Comparison of ENCODE assay signal across 24 cellular contexts in genomic region chr2:158211516-158211915, GRCh38.
DNase-seq lines count a peak whose midpoint lies in the region; ATAC-seq and TF ChIP-seq lines count a peak whose summit lies in the region.
"Had no signal": no experiment of that assay in that cellular context is flagged by ENCODE, and none has a peak within 500 bp of the region (broad histone marks: within the 10 kb centered on the region; RNA-seq: fewer than 3 reads in every experiment).

No MANE protein-coding gene starts in this region.

- DNase-seq in PC-3 (peak; percentile 36), epithelial cell of proximal tubule (ENCODE audit: low read depth) (peak; percentile 54), osteoblast (ENCODE audit: insufficient read length, low spot score, missing footprints) (peak; percentile 26), DMS114 treated with DMSO at 0.1 percent for 48 hours (lab: John Stamatoyannopoulos, UW; ENCODE audit: unreplicated experiment) (no peak), OCI-M1 (lab: John Stamatoyannopoulos, UW) (no peak), putamen (ENCODE audit: low spot score) (no peak)
- DNase-seq: activated CD4-positive, alpha-beta T cell treated with anti-CD3 and anti-CD28 coated beads for 48 hours; CD4-positive, CD25-positive, alpha-beta regulatory T cell; GDM1; glutamatergic neuron; KG1; left cardiac atrium; MV-4-11; NCI-H187; NCI-H82; SJCRH30; spleen; stimulated activated CD4-positive, alpha-beta T cell treated with anti-CD3 and anti-CD28 coated beads, Interleukin-4, amount 100 ng/mL, for 1 hour; stimulated activated naive CD8-positive, alpha-beta T cell treated with anti-CD3 and anti-CD28 coated beads, Interleukin-15, amount 100 ng/mL, for 72 hours had no signal

- no peak overlapping the region for H3K27ac ChIP-seq in BLaER1
- no peak overlapping the region for H3K27ac ChIP-seq in PC-3 (ENCODE audit: low read length)
- H3K27ac ChIP-seq in osteoblast (ENCODE audit: low read depth, low read length), result no peak overlapping the region
- H3K27ac ChIP-seq: ascending aorta, SJCRH30, spleen had no signal

- BruUV-seq in PC-3 (replicated peaks; lab: Mats Ljungman, UMichigan), result no TSS peak

- intact Hi-C loops in PC-3 (cut with micrococcal nuclease), result no loop called here

- CTCF ChIA-PET in PC-3 (lab: Charles Lee), result no interaction called here

- 0 out of 2 replicates have a peak overlapping the region, but pooled peaks have one; percentile 3 for H3K4me2 ChIP-seq in BLaER1
- H3K4me2 ChIP-seq in PC-3 (ENCODE audit: low read length), result no peak overlapping the region
- no peak overlapping the region for H3K4me2 ChIP-seq in osteoblast (ENCODE audit: insufficient read depth, low read length)

- H2AFZ ChIP-seq in PC-3 (ENCODE audit: low read length) (no peak overlapping the region), osteoblast (ENCODE audit: low read length) (no peak overlapping the region)

- H3K4me1 ChIP-seq in BLaER1 (peaks cover 19% of the 10 kb centered on the region), PC-3 (ENCODE audit: insufficient read depth, low read length) (peaks cover 3% of the 10 kb centered on the region; the same call in 1 of the 2 replicates), osteoblast (ENCODE audit: insufficient read depth, low read length) (no peaks in the 10 kb centered on the region)
- H3K4me1 ChIP-seq: ascending aorta had no signal

- H3F3A ChIP-seq in PC-3 (ENCODE audit: low read length, unreplicated experiment), result no peaks in the 10 kb centered on the region

- TF ChIP-seq CTCF in PC-3 (conservative IDR thresholded peaks at IDR 0.05; ENCODE audit: low read depth, low read length), result no peak
- TF ChIP-seq CTCF in epithelial cell of proximal tubule (conservative IDR thresholded peaks at IDR 0.05; ENCODE audit: low read depth, low read length), result no peak
- no peak for TF ChIP-seq CTCF in osteoblast (IDR thresholded peaks at IDR 0.05; ENCODE audit: extremely low read depth, low read depth, low read length)

- H3K9ac ChIP-seq in BLaER1 (no peak overlapping the region), PC-3 (ENCODE audit: low read length) (no peak overlapping the region)

- H3K9me3 ChIP-seq in BLaER1 (no peaks in the 10 kb centered on the region), PC-3 (ENCODE audit: low read length) (no peaks in the 10 kb centered on the region), osteoblast (ENCODE audit: low read depth, low read length) (no peaks in the 10 kb centered on the region)
- H3K9me3 ChIP-seq: ascending aorta, SJCRH30, spleen had no signal

- POLR2A ChIA-PET in PC-3 (lab: Charles Lee; ENCODE audit: unreplicated experiment), result no interaction called here

- no peak overlapping the region for H3K4me3 ChIP-seq in BLaER1
- no peak overlapping the region for H3K4me3 ChIP-seq in PC-3 (ENCODE audit: low read length)
- no peak overlapping the region for H3K4me3 ChIP-seq in epithelial cell of proximal tubule (ENCODE audit: low read depth, low read length)
- no peak overlapping the region for H3K4me3 ChIP-seq in osteoblast (ENCODE audit: insufficient read depth, low read length)
- H3K4me3 ChIP-seq: ascending aorta, SJCRH30, spleen had no signal

- H3K27me3 ChIP-seq in BLaER1 (no peaks in the 10 kb centered on the region), PC-3 (ENCODE audit: low read length) (no peaks in the 10 kb centered on the region), osteoblast (ENCODE audit: insufficient read depth, low read length) (no peaks in the 10 kb centered on the region)
- H3K27me3 ChIP-seq: ascending aorta, SJCRH30, spleen had no signal

- H3K9me2 ChIP-seq in PC-3 (replicated peaks; ENCODE audit: low read length), result no peaks in the 10 kb centered on the region

- ATAC-seq in PC-3 (no peak), HG02678 (IDR thresholded peaks at IDR 0.05; ENCODE audit: unreplicated experiment) (no peak)
- ATAC-seq: activated naive CD4-positive, alpha-beta T cell treated with anti-CD3 and anti-CD28 coated beads, Interleukin-2, amount 50 U/mL, for 72 hours; esophagus mucosa; left cardiac atrium; stimulated activated naive CD8-positive, alpha-beta T cell treated with anti-CD3 and anti-CD28 coated beads, Interleukin-15, amount 100 ng/mL, for 72 hours had no signal

- H4K20me1 ChIP-seq in BLaER1 (no peaks in the 10 kb centered on the region), PC-3 (ENCODE audit: low read length) (no peaks in the 10 kb centered on the region), osteoblast (ENCODE audit: insufficient read depth, low read length) (no peaks in the 10 kb centered on the region)

- H3K79me2 ChIP-seq in PC-3 (ENCODE audit: low read length) (no peaks in the 10 kb centered on the region), osteoblast (ENCODE audit: insufficient read depth, low read length) (no peaks in the 10 kb centered on the region)

- H3K36me3 ChIP-seq in BLaER1 (no peaks in the 10 kb centered on the region), PC-3 (ENCODE audit: low read depth, low read length) (no peaks in the 10 kb centered on the region), osteoblast (ENCODE audit: insufficient read depth, low read length) (no peaks in the 10 kb centered on the region)
- H3K36me3 ChIP-seq: ascending aorta, SJCRH30, spleen had no signal

Comparison
In these comparisons a context has a peak if more than half of its experiments do, and no peak if none do; other contexts are left out.
1. DNase-seq: peak in PC-3 (single experiment), epithelial cell of proximal tubule (single experiment) and osteoblast (single experiment); none in DMS114 treated with DMSO at 0.1 percent for 48 hours (single experiment), OCI-M1 (single experiment) and putamen (single experiment).